Comparison of ENCODE assay signal across 8 cellular contexts in genomic region chr5:9898319-9898718, GRCh38.
A peak's percentile ranks its signal among the peaks of the same experiment; 100 is the strongest.
DNase-seq lines count a peak whose midpoint lies in the region; ATAC-seq, FAIRE-seq and TF ChIP-seq lines count a peak whose summit lies in the region.

No MANE protein-coding gene starts in this region.

- FAIRE-seq in GM12891 (lab: Jason Lieb, UNC): no peak

- no peak for ATAC-seq in stimulated activated naive CD8-positive, alpha-beta T cell treated with anti-CD3 and anti-CD28 coated beads, Interleukin-15, Interleukin-2, amounts not matched to agents 100 U/mL and 50 U/mL, for 24 hours

- H3K4me3 ChIP-seq in fibroblast of lung (replicated peaks in 1 of 4; ENCODE audit: control extremely low read depth in 1 of 4, insufficient read depth in 1 of 4, low read depth in 3 of 4, low read length in 4 of 4) (no peak overlapping the region), right atrium auricular region (no peak overlapping the region)

- H3K4me1 ChIP-seq in fibroblast of lung (ENCODE audit: control insufficient read depth, extremely low read depth, insufficient read depth, low read length): no peaks in the 10 kb centered on the region
- no peaks in the 10 kb centered on the region for H3K4me1 ChIP-seq in right atrium auricular region

- TF ChIP-seq CTCF in GM13977 (IDR thresholded peaks at IDR 0.05; ENCODE audit: extremely low read depth, insufficient read depth, missing control alignments) (peak; percentile 23), fibroblast of lung (conservative IDR thresholded peaks at IDR 0.05 in 1 of 2, IDR thresholded peaks at IDR 0.05 in 1 of 2; ENCODE audit: low read depth in 1 of 2, low read length in 2 of 2) (peak; percentile 33 to 60), right atrium auricular region (IDR thresholded peaks at IDR 0.05) (no peak)

- H3K36me3 ChIP-seq in fibroblast of lung (ENCODE audit: control insufficient read depth, insufficient read depth, low read length): no peaks in the 10 kb centered on the region
- no peaks in the 10 kb centered on the region for H3K36me3 ChIP-seq in right atrium auricular region

- in situ Hi-C loops in GM13977 (cut with MboI; ENCODE audit: low pct_unique_long_range_greater_than_20kb, low sequenced_read_pairs, unreplicated experiment): no loop called here

- no peak overlapping the region for H2AFZ ChIP-seq in fibroblast of lung (ENCODE audit: low read length)

- H3K27me3 ChIP-seq in fibroblast of lung (ENCODE audit: control insufficient read depth, insufficient read depth, low read length) (no peaks in the 10 kb centered on the region), right atrium auricular region (no peaks in the 10 kb centered on the region)

- no peak overlapping the region for H3K27ac ChIP-seq in fibroblast of lung (ENCODE audit: insufficient read depth, low read length)
- no peak overlapping the region for H3K27ac ChIP-seq in right atrium auricular region

- DNase-seq in GM13977 (ENCODE audit: low spot score) (no peak), NCI-H510A treated with DMSO at 0.1 percent for 48 hours (lab: John Stamatoyannopoulos, UW) (peak; percentile 5), fibroblast of lung (ENCODE audit: low read depth in 2 of 2) (peak; percentile 19 to 47), retina (peak; percentile 33), GM12891 (ENCODE audit: insufficient read length, low spot score) (no peak), right atrium auricular region (ENCODE audit: low spot score) (no peak), NCI-H1694 treated with DMSO at 0.1 percent for 48 hours (lab: John Stamatoyannopoulos, UW) (no peak)
- no peak for DNase-seq in stimulated activated naive CD8-positive, alpha-beta T cell treated with anti-CD3 and anti-CD28 coated beads, Interleukin-15, Interleukin-2, amounts not matched to agents 100 U/mL and 50 U/mL, for 24 hours

- no peaks in the 10 kb centered on the region for H3K79me2 ChIP-seq in fibroblast of lung (ENCODE audit: control insufficient read depth, insufficient read depth, low read length)

- no peak overlapping the region for H3K4me2 ChIP-seq in fibroblast of lung (ENCODE audit: extremely low read depth, insufficient read depth, low read length)

- no peaks in the 10 kb centered on the region for H4K20me1 ChIP-seq in fibroblast of lung (ENCODE audit: control insufficient read depth, extremely low read depth, insufficient read depth, low read length)

- H3K9me3 ChIP-seq in fibroblast of lung (ENCODE audit: control insufficient read depth, insufficient read depth, low read depth, low read length) (no peaks in the 10 kb centered on the region), right atrium auricular region (peaks cover 0 to 7% of the 10 kb centered on the region in 2 donors)

- no peak for TF ChIP-seq POLR2A in GM12891 (IDR thresholded peaks at IDR 0.05; ENCODE audit: low read depth, low read length)

- H3K9ac ChIP-seq in fibroblast of lung (ENCODE audit: insufficient read depth, low read length): no peak overlapping the region

TF ChIP-seq in GM12891, 5 proteins besides CTCF, POLR2A, EP300 and RAD21:
- TF ChIP-seq PAX5 (IDR thresholded peaks at IDR 0.05; ENCODE audit: insufficient read depth, low read length, severe bottlenecking) (no peak), TAF1 (IDR thresholded peaks at IDR 0.05; ENCODE audit: low read depth, low read length) (no peak), SPI1 (IDR thresholded peaks at IDR 0.05; ENCODE audit: low read depth, low read length) (no peak), POLR2AphosphoS5 (IDR thresholded peaks at IDR 0.05; ENCODE audit: low read depth, low read length) (no peak), POU2F2 (IDR thresholded peaks at IDR 0.05; ENCODE audit: low read depth, low read length) (no peak)

Comparison
In these comparisons a context has a peak if more than half of its experiments do, and no peak if none do; other contexts are left out.
1. DNase-seq: peak in NCI-H510A treated with DMSO at 0.1 percent for 48 hours (single experiment), fibroblast of lung (2 of 2) and retina (single experiment); none in GM13977 (single experiment), GM12891 (single experiment), stimulated activated naive CD8-positive, alpha-beta T cell treated with anti-CD3 and anti-CD28 coated beads, Interleukin-15, Interleukin-2, amounts not matched to agents 100 U/mL and 50 U/mL, for 24 hours (single experiment), right atrium auricular region (single experiment) and NCI-H1694 treated with DMSO at 0.1 percent for 48 hours (single experiment).
2. CTCF ChIP-seq: peak in GM13977 (single experiment) and fibroblast of lung (2 of 2); none in right atrium auricular region (0 of 2).